Comparison of ENCODE assay signal across 13 cellular contexts in the genomic region with DNA sequence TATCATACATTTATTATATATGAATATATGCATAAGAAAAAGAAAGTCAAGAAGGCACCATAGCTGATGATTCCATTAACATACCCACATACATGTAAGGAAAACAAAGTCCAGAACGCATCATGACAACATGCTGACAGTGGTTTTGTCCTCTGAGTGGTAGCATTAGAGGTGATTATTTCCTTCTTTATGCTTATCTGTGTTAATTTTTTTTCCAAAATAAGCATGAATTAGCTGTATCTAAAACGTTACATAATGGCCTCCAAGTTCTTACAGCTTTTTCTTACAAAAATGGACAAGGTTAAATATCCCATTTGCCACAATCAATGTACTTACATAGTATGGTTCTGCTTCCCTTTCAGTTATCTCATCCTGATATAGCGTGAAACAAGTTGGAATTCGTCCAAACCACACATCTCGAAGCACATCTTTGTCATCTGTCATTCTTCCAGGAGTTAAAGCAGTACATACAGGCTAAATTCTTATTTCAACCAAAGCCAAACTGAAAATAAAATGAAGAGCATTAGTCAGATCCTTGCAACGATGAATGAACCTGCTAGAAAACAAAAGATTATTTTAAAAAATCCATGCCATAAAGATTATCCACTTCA. TPM values are rescaled to one million over a fixed set of nuclear protein-coding genes. Genes with fewer than 3 reads are reported as not detected.
A peak's percentile ranks its signal among the peaks of the same experiment; 100 is the strongest.
DNase-seq lines count a peak whose midpoint lies in the region; ATAC-seq and TF ChIP-seq lines count a peak whose summit lies in the region.
"Had no signal": no experiment of that assay in that cellular context is flagged by ENCODE, and none has a peak within 500 bp of the region (broad histone marks: within the 10 kb centered on the region; RNA-seq: fewer than 3 reads in every experiment).

No MANE protein-coding gene starts in this region.

- no peak overlapping the region for H3K9ac ChIP-seq in SK-N-SH

- no peaks in the 10 kb centered on the region for H3K9me2 ChIP-seq in SK-N-SH

- POLR2A ChIA-PET in SK-N-SH (lab: Yijun Ruan, JAX) = no interaction called here
- POLR2A ChIA-PET in Caco-2 (lab: Charles Lee) = no interaction called here

- H3K9me3 Mint-ChIP-seq in activated CD4-positive, alpha-beta T cell treated with anti-CD3 and anti-CD28 coated beads, Interleukin-2, amount 10 ng/mL, durations not matched to agents 24 days and 14 days = no peaks in the 10 kb centered on the region
- no peaks in the 10 kb centered on the region for H3K9me3 Mint-ChIP-seq in Caco-2 (ENCODE audit: unreplicated experiment)
- H3K9me3 Mint-ChIP-seq: neural crest cell had no signal

- no peak overlapping the region for H3K4me3 Mint-ChIP-seq in activated CD4-positive, alpha-beta T cell treated with anti-CD3 and anti-CD28 coated beads, Interleukin-2, amount 10 ng/mL, durations not matched to agents 24 days and 14 days
- H3K4me3 Mint-ChIP-seq in Caco-2 (ENCODE audit: unreplicated experiment) = no peak overlapping the region
- H3K4me3 Mint-ChIP-seq: neural crest cell had no signal

- peaks cover 18% of the 10 kb centered on the region for H4K20me1 ChIP-seq in SK-N-SH (ENCODE audit: insufficient read depth)

- H3K27me3 ChIP-seq in SK-N-SH (ENCODE audit: insufficient read depth) (no peaks in the 10 kb centered on the region), foreskin keratinocyte (no peaks in the 10 kb centered on the region), Caco-2 (replicated peaks; ENCODE audit: control insufficient read depth, insufficient read depth, low read length) (no peaks in the 10 kb centered on the region)
- H3K27me3 ChIP-seq: Peyer's patch had no signal

- H3K9me3 ChIP-seq in SK-N-SH (no peaks in the 10 kb centered on the region), Caco-2 (no peaks in the 10 kb centered on the region)
- H3K9me3 ChIP-seq: Peyer's patch had no signal

- intact Hi-C loops in activated CD4-positive, alpha-beta T cell treated with anti-CD3 and anti-CD28 coated beads, Interleukin-2, amount 10 ng/mL, durations not matched to agents 24 days and 14 days (cut with micrococcal nuclease) = no loop called here
- intact Hi-C loops in Caco-2 (cut with micrococcal nuclease; ENCODE audit: unreplicated experiment) = no loop called here

- TF ChIP-seq RAD21 in SK-N-SH (IDR thresholded peaks at IDR 0.05; ENCODE audit: low read length) = no peak

- peaks cover 22% of the 10 kb centered on the region for H3F3A ChIP-seq in SK-N-SH (replicated peaks; ENCODE audit: insufficient read depth)

- DNase-seq in activated CD4-positive, alpha-beta T cell treated with anti-CD3 and anti-CD28 coated beads, Interleukin-2, amount 10 ng/mL, durations not matched to agents 24 days and 14 days = no peak
- DNase-seq in activated CD4-positive, alpha-beta T cell treated with anti-CD3 and anti-CD28 coated beads for 4 hours = no peak
- DNase-seq in Kasumi-1 (lab: John Stamatoyannopoulos, UW) (peak; percentile 59 to 67), SK-N-SH (no peak), foreskin keratinocyte (peak; percentile 28 to 55), Caco-2 (no peak)
- DNase-seq: activated CD4-positive, alpha-beta T cell treated with anti-CD3 and anti-CD28 coated beads for 1 hour; NCI-H1092 treated with DMSO at 0.1 percent for 48 hours; Peyer's patch had no signal

- no TSS peak for BruUV-seq in Caco-2 (replicated peaks; lab: Mats Ljungman, UMichigan)

- H3K79me2 ChIP-seq in SK-N-SH (ENCODE audit: insufficient read depth) = peaks cover 97% of the 10 kb centered on the region

- WGBS in SK-N-SH (ENCODE audit: low lambda C conversion rate) = 32% methylated on average over 6 of the region's 6 CpGs

- H2AFZ ChIP-seq in SK-N-SH (ENCODE audit: low read depth) = no peak overlapping the region

- peaks cover 48% of the 10 kb centered on the region for H3K4me1 Mint-ChIP-seq in activated CD4-positive, alpha-beta T cell treated with anti-CD3 and anti-CD28 coated beads, Interleukin-2, amount 10 ng/mL, durations not matched to agents 24 days and 14 days
- peaks cover 20% of the 10 kb centered on the region for H3K4me1 Mint-ChIP-seq in Caco-2 (ENCODE audit: low read depth, unreplicated experiment)
- H3K4me1 Mint-ChIP-seq: neural crest cell had no signal

- H3K27ac ChIP-seq in SK-N-SH (ENCODE audit: low read depth in 2 of 2, low read length in 1 of 2) = peak overlapping the region in 1 of 2 experiments; percentile 8; a peak in 1 of 4 replicates
- H3K27ac ChIP-seq in foreskin keratinocyte = no peak overlapping the region
- H3K27ac ChIP-seq: Peyer's patch had no signal

- peak overlapping the region; percentile 23; the same call in 1 of the 2 replicates for H3K4me2 ChIP-seq in SK-N-SH
- H3K4me2 ChIP-seq: smooth muscle cell had no signal

- no peaks in the 10 kb centered on the region for H3K27me3 Mint-ChIP-seq in activated CD4-positive, alpha-beta T cell treated with anti-CD3 and anti-CD28 coated beads, Interleukin-2, amount 10 ng/mL, durations not matched to agents 24 days and 14 days
- H3K27me3 Mint-ChIP-seq in Caco-2 (ENCODE audit: insufficient read depth, unreplicated experiment) = no peaks in the 10 kb centered on the region

- H3K4me3 ChIP-seq in SK-N-SH (ENCODE audit: low read depth in 2 of 2, low read length in 1 of 2) (no peak overlapping the region), Caco-2 (ENCODE audit: low read depth, low read length) (no peak overlapping the region)
- H3K4me3 ChIP-seq: Peyer's patch, smooth muscle cell had no signal

- TF ChIP-seq CTCF in SK-N-SH (IDR thresholded peaks at IDR 0.05) (no peak), foreskin keratinocyte (conservative IDR thresholded peaks at IDR 0.05) (no peak), Caco-2 (IDR thresholded peaks at IDR 0.05; ENCODE audit: insufficient read depth in 1 of 2, low read depth in 1 of 2, low read length in 1 of 2, severe bottlenecking in 1 of 2, unreplicated experiment in 1 of 2) (no peak)

- H3K36me3 ChIP-seq in SK-N-SH (replicated peaks in 1 of 2; ENCODE audit: control insufficient read depth in 1 of 2, insufficient read depth in 2 of 2, low read length in 1 of 2) (peaks cover 27 to 35% of the 10 kb centered on the region in 2 experiments), Caco-2 (ENCODE audit: control insufficient read depth, insufficient read depth, low read length) (no peaks in the 10 kb centered on the region)

- ATAC-seq in foreskin keratinocyte (peak; percentile 36), HG02870 (IDR thresholded peaks at IDR 0.05; ENCODE audit: unreplicated experiment) (no peak), GM18858 (IDR thresholded peaks at IDR 0.05; ENCODE audit: unreplicated experiment) (no peak)

- H3K4me1 ChIP-seq in SK-N-SH (ENCODE audit: control insufficient read depth in 1 of 2, insufficient read depth in 2 of 2, low read depth in 1 of 2, low read length in 1 of 2) (peaks cover 5 to 15% of the 10 kb centered on the region in 2 experiments; a peak in 3 of 4 replicates), foreskin keratinocyte (peaks cover 45% of the 10 kb centered on the region), Caco-2 (peaks cover 13% of the 10 kb centered on the region)

- TF ChIP-seq EP300 in SK-N-SH (IDR thresholded peaks at IDR 0.05; ENCODE audit: borderline replicate concordance in 1 of 2, low read depth in 1 of 2, low read length in 1 of 2) = no peak

- peak overlapping the region; percentile 25 for H3K27ac Mint-ChIP-seq in activated CD4-positive, alpha-beta T cell treated with anti-CD3 and anti-CD28 coated beads, Interleukin-2, amount 10 ng/mL, durations not matched to agents 24 days and 14 days
- no peak overlapping the region for H3K27ac Mint-ChIP-seq in Caco-2 (ENCODE audit: unreplicated experiment)

- CTCF ChIA-PET in SK-N-SH (lab: Yijun Ruan, JAX) = interaction anchor here (1.0 kb wide), 1 partner anchor 15 kb away, joined by 5 read pairs; no protein-coding TSS in a partner anchor
- CTCF ChIA-PET in Caco-2 (lab: Charles Lee) = no interaction called here

- H3K36me3 Mint-ChIP-seq in activated CD4-positive, alpha-beta T cell treated with anti-CD3 and anti-CD28 coated beads, Interleukin-2, amount 10 ng/mL, durations not matched to agents 24 days and 14 days (ENCODE audit: low read depth) = peaks cover 37% of the 10 kb centered on the region
- H3K36me3 Mint-ChIP-seq in Caco-2 (ENCODE audit: insufficient read depth, unreplicated experiment) = peaks cover 25% of the 10 kb centered on the region

TF ChIP-seq in SK-N-SH, 30 proteins besides CTCF, POLR2A, EP300 and RAD21 (continues in another document):
- TF ChIP-seq MXI1 (IDR thresholded peaks at IDR 0.05; ENCODE audit: low read depth, low read length) (no peak), TCF12 (IDR thresholded peaks at IDR 0.05) (peak; percentile 54; the same call in 1 of the 2 replicates)
- TF ChIP-seq, protein P1, sequence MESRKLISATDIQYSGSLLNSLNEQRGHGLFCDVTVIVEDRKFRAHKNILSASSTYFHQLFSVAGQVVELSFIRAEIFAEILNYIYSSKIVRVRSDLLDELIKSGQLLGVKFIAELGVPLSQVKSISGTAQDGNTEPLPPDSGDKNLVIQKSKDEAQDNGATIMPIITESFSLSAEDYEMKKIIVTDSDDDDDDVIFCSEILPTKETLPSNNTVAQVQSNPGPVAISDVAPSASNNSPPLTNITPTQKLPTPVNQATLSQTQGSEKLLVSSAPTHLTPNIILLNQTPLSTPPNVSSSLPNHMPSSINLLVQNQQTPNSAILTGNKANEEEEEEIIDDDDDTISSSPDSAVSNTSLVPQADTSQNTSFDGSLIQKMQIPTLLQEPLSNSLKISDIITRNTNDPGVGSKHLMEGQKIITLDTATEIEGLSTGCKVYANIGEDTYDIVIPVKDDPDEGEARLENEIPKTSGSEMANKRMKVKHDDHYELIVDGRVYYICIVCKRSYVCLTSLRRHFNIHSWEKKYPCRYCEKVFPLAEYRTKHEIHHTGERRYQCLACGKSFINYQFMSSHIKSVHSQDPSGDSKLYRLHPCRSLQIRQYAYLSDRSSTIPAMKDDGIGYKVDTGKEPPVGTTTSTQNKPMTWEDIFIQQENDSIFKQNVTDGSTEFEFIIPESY (IDR thresholded peaks at IDR 0.05; ENCODE audit: borderline replicate concordance, low read depth) = no peak

RNA-seq across cellular contexts. Expression of a gene that starts 9.7 kb away (rescaled TPM):
- 29.5 and 30.7 TPM in 2 replicates for total RNA-seq in activated CD4-positive, alpha-beta T cell treated with anti-CD3 and anti-CD28 coated beads, Interleukin-2, amount 10 ng/mL, durations not matched to agents 24 days and 14 days
- 15.5 and 16.7 TPM in 2 replicates for polyA plus RNA-seq in SK-N-SH (2012; rRNA removed)
- 22.0 and 27.8 TPM in 2 replicates for polyA plus RNA-seq in SK-N-SH (2012; cell fraction: cytosol; rRNA removed)
- polyA plus RNA-seq in SK-N-SH (2012; cell fraction: nucleus; rRNA removed) = 8.9 and 15.9 TPM in 2 replicates
- 37.1 and 41.1 TPM in 2 replicates for total RNA-seq in foreskin keratinocyte
- 28.6 and 32.8 TPM in 2 replicates for polyA plus RNA-seq in foreskin keratinocyte
- 25.6 and 26.9 TPM in 2 replicates for total RNA-seq in Caco-2 (2022)

RNA-seq across cellular contexts. Expression of a gene that starts 44.6 kb away (rescaled TPM):
- total RNA-seq in activated CD4-positive, alpha-beta T cell treated with anti-CD3 and anti-CD28 coated beads, Interleukin-2, amount 10 ng/mL, durations not matched to agents 24 days and 14 days = 9.3 and 10.0 TPM in 2 replicates
- polyA plus RNA-seq in SK-N-SH (2012; rRNA removed) (13.8 and 14.9 TPM in 2 replicates), foreskin keratinocyte (19.2 and 21.0 TPM in 2 replicates)
- polyA plus RNA-seq in SK-N-SH (2012; cell fraction: cytosol; rRNA removed) = 16.2 and 16.7 TPM in 2 replicates
- 24.5 and 36.9 TPM in 2 replicates for polyA plus RNA-seq in SK-N-SH (2012; cell fraction: nucleus; rRNA removed)
- total RNA-seq in foreskin keratinocyte (109 and 116 TPM in 2 replicates), Caco-2 (2022) (10.6 and 13.2 TPM in 2 replicates)

Comparison
In these comparisons a context has a peak if more than half of its experiments do, and no peak if none do; other contexts are left out.
1. DNase-seq: peak in Kasumi-1 (2 of 2) and foreskin keratinocyte (2 of 2); none in activated CD4-positive, alpha-beta T cell treated with anti-CD3 and anti-CD28 coated beads, Interleukin-2, amount 10 ng/mL, durations not matched to agents 24 days and 14 days (single experiment), activated CD4-positive, alpha-beta T cell treated with anti-CD3 and anti-CD28 coated beads for 4 hours (0 of 2), SK-N-SH (single experiment) and Caco-2 (0 of 2).